ENCODE assay signal across 11 cellular contexts in the genomic region with DNA sequence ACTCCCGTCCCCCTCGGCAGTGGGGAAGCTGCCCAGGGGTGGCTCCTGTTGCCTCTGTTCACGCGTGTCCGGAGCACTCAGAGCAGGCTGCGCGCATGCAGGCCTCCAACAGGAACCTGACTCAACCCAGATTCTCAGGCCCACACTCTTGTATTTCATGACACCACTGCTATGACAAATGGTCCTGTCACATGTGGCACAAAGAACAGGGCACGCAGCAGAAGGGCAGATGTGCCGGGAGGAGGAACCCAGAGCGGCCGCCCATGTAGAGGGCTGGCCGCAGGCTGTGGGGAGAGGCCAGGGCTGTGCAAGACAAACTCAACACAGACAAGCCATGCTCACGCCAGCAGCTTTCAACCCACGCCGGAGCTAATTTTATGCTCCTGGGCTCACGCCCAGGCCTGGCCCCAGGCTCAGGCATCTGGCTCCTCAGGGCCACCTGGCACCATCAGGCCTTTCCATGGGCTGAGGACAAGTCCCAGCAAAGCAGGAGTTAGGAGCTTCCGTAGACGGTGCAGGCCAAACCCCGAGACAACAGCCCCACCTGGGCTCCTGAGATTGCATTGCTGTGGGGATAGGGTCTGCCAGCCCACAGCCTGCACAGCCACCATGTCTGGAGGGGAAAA. TPM values are rescaled to one million over a fixed set of nuclear protein-coding genes. Genes with fewer than 3 reads are reported as not detected.
DNase-seq lines count a peak whose midpoint lies in the region; ATAC-seq and TF ChIP-seq lines count a peak whose summit lies in the region.
"Had no signal": no experiment of that assay in that cellular context is flagged by ENCODE, and none has a peak within 500 bp of the region (broad histone marks: within the 10 kb centered on the region; RNA-seq: fewer than 3 reads in every experiment).

No MANE protein-coding gene starts in this region.

- no peak for ATAC-seq in HG02973 (IDR thresholded peaks at IDR 0.05; ENCODE audit: unreplicated experiment)
- ATAC-seq: A549; activated naive CD4-positive, alpha-beta T cell treated with anti-CD3 and anti-CD28 coated beads, Interleukin-2, amount 50 U/mL, for 72 hours had no signal

- POLR2A ChIA-PET in activated CD4-positive, alpha-beta memory T cell treated with anti-CD3 and anti-CD28 coated beads, Interleukin-2, amount 10 ng/mL, durations not matched to agents 7 days and 5 days (lab: Charles Lee), result no interaction called here

- peak overlapping the region in 1 of 4 experiments; percentile 0 for H3K4me3 ChIP-seq in fibroblast of lung (replicated peaks in 1 of 4; ENCODE audit: control extremely low read depth in 1 of 4, insufficient read depth in 1 of 4, low read depth in 3 of 4, low read length in 4 of 4)
- no peak overlapping the region for H3K4me3 ChIP-seq in neural progenitor cell
- H3K4me3 ChIP-seq: A549 had no signal

- H2AFZ ChIP-seq in fibroblast of lung (ENCODE audit: low read length), result no peak overlapping the region
- H2AFZ ChIP-seq in neural progenitor cell (replicated peaks), result no peak overlapping the region

- in situ Hi-C loops in GM13977 (cut with MboI; ENCODE audit: low pct_unique_long_range_greater_than_20kb, low sequenced_read_pairs, unreplicated experiment), result no loop called here

- no peaks in the 10 kb centered on the region for H3F3A ChIP-seq in neural progenitor cell (ENCODE audit: low read depth)

- H3K27me3 Mint-ChIP-seq in activated naive CD4-positive, alpha-beta T cell treated with anti-CD3 and anti-CD28 coated beads, Interleukin-2, amount 50 U/mL, for 24 hours, result no peaks in the 10 kb centered on the region
- peaks cover 2% of the 10 kb centered on the region for H3K27me3 Mint-ChIP-seq in neural progenitor cell (ENCODE audit: insufficient read depth, low read depth)
- H3K27me3 Mint-ChIP-seq in activated CD4-positive, alpha-beta memory T cell treated with anti-CD3 and anti-CD28 coated beads, Interleukin-2, amount 10 ng/mL, durations not matched to agents 7 days and 5 days, result no peaks in the 10 kb centered on the region

- H3K27ac ChIP-seq in fibroblast of lung (ENCODE audit: insufficient read depth, low read length) (no peak overlapping the region), neural progenitor cell (no peak overlapping the region)
- H3K27ac ChIP-seq: A549 had no signal

- H3K4me3 Mint-ChIP-seq in activated naive CD4-positive, alpha-beta T cell treated with anti-CD3 and anti-CD28 coated beads, Interleukin-2, amount 50 U/mL, for 24 hours, result no peak overlapping the region
- no peak overlapping the region for H3K4me3 Mint-ChIP-seq in neural progenitor cell
- H3K4me3 Mint-ChIP-seq in activated CD4-positive, alpha-beta memory T cell treated with anti-CD3 and anti-CD28 coated beads, Interleukin-2, amount 10 ng/mL, durations not matched to agents 7 days and 5 days, result no peak overlapping the region

- H3K4me2 ChIP-seq in fibroblast of lung (ENCODE audit: extremely low read depth, insufficient read depth, low read length) (peak overlapping the region; percentile 17), neural progenitor cell (no peak overlapping the region)
- H3K4me2 ChIP-seq: A549 had no signal

- H3K4me1 Mint-ChIP-seq in activated naive CD4-positive, alpha-beta T cell treated with anti-CD3 and anti-CD28 coated beads, Interleukin-2, amount 50 U/mL, for 24 hours, result peaks cover 52% of the 10 kb centered on the region
- peaks cover 2% of the 10 kb centered on the region for H3K4me1 Mint-ChIP-seq in neural progenitor cell
- peaks cover 7% of the 10 kb centered on the region for H3K4me1 Mint-ChIP-seq in activated CD4-positive, alpha-beta memory T cell treated with anti-CD3 and anti-CD28 coated beads, Interleukin-2, amount 10 ng/mL, durations not matched to agents 7 days and 5 days

- H3K9me3 ChIP-seq in fibroblast of lung (ENCODE audit: control insufficient read depth, insufficient read depth, low read depth, low read length) (no peaks in the 10 kb centered on the region), neural progenitor cell (ENCODE audit: low read depth) (no peaks in the 10 kb centered on the region)
- H3K9me3 ChIP-seq: A549 had no signal

- no peak for DNase-seq in activated naive CD4-positive, alpha-beta T cell (lab: John Stamatoyannopoulos, UW)
- DNase-seq in fibroblast of lung (ENCODE audit: low read depth in 2 of 2), result peak in 1 of 2 donors; percentile 77
- DNase-seq in neural progenitor cell (ENCODE audit: low spot score), result no peak
- no peak for DNase-seq in DMS79 treated with DMSO at 0.1 percent for 48 hours (lab: John Stamatoyannopoulos, UW)
- DNase-seq in GM13977 (ENCODE audit: low spot score), result no peak
- DNase-seq in activated CD4-positive, alpha-beta memory T cell treated with anti-CD3 and anti-CD28 coated beads, Interleukin-2, amount 10 ng/mL, durations not matched to agents 7 days and 5 days, result no peak

- peaks cover 46% of the 10 kb centered on the region for H3K79me2 ChIP-seq in fibroblast of lung (ENCODE audit: control insufficient read depth, insufficient read depth, low read length)
- H3K79me2 ChIP-seq in neural progenitor cell (ENCODE audit: low read depth), result peaks cover 43% of the 10 kb centered on the region

- H3K27ac Mint-ChIP-seq in activated naive CD4-positive, alpha-beta T cell treated with anti-CD3 and anti-CD28 coated beads, Interleukin-2, amount 50 U/mL, for 24 hours, result peak overlapping the region; percentile 65
- H3K27ac Mint-ChIP-seq in neural progenitor cell, result no peak overlapping the region
- H3K27ac Mint-ChIP-seq in activated CD4-positive, alpha-beta memory T cell treated with anti-CD3 and anti-CD28 coated beads, Interleukin-2, amount 10 ng/mL, durations not matched to agents 7 days and 5 days, result no peak overlapping the region

- H3K4me1 ChIP-seq in fibroblast of lung (ENCODE audit: control insufficient read depth, extremely low read depth, insufficient read depth, low read length) (peaks cover 3% of the 10 kb centered on the region), neural progenitor cell (no peaks in the 10 kb centered on the region)
- H3K4me1 ChIP-seq: A549 had no signal

- H3K36me3 Mint-ChIP-seq in activated naive CD4-positive, alpha-beta T cell treated with anti-CD3 and anti-CD28 coated beads, Interleukin-2, amount 50 U/mL, for 24 hours, result no peaks in the 10 kb centered on the region
- H3K36me3 Mint-ChIP-seq in neural progenitor cell, result no peaks in the 10 kb centered on the region
- H3K36me3 Mint-ChIP-seq in activated CD4-positive, alpha-beta memory T cell treated with anti-CD3 and anti-CD28 coated beads, Interleukin-2, amount 10 ng/mL, durations not matched to agents 7 days and 5 days (ENCODE audit: low read depth), result peaks cover 14% of the 10 kb centered on the region
- H3K36me3 Mint-ChIP-seq: activated naive CD4-positive, alpha-beta T cell treated with anti-CD3 and anti-CD28 coated beads, Interleukin-2, amount 50 U/mL, for 72 hours had no signal

- TF ChIP-seq CTCF in fibroblast of lung (conservative IDR thresholded peaks at IDR 0.05 in 1 of 2, IDR thresholded peaks at IDR 0.05 in 1 of 2; ENCODE audit: low read depth in 1 of 2, low read length in 2 of 2), result no peak
- TF ChIP-seq CTCF in neural progenitor cell (IDR thresholded peaks at IDR 0.05), result no peak
- TF ChIP-seq CTCF in GM13977 (IDR thresholded peaks at IDR 0.05; ENCODE audit: extremely low read depth, insufficient read depth, missing control alignments), result no peak

- peaks cover 1% of the 10 kb centered on the region for H3K36me3 ChIP-seq in fibroblast of lung (ENCODE audit: control insufficient read depth, insufficient read depth, low read length)
- H3K36me3 ChIP-seq in neural progenitor cell, result no peaks in the 10 kb centered on the region

- no peaks in the 10 kb centered on the region for H3K9me3 Mint-ChIP-seq in activated naive CD4-positive, alpha-beta T cell treated with anti-CD3 and anti-CD28 coated beads, Interleukin-2, amount 50 U/mL, for 24 hours
- no peaks in the 10 kb centered on the region for H3K9me3 Mint-ChIP-seq in neural progenitor cell
- no peaks in the 10 kb centered on the region for H3K9me3 Mint-ChIP-seq in activated CD4-positive, alpha-beta memory T cell treated with anti-CD3 and anti-CD28 coated beads, Interleukin-2, amount 10 ng/mL, durations not matched to agents 7 days and 5 days
- H3K9me3 Mint-ChIP-seq: activated naive CD4-positive, alpha-beta T cell treated with anti-CD3 and anti-CD28 coated beads, Interleukin-2, amount 50 U/mL, for 72 hours had no signal

- CTCF ChIA-PET in activated CD4-positive, alpha-beta memory T cell treated with anti-CD3 and anti-CD28 coated beads, Interleukin-2, amount 10 ng/mL, durations not matched to agents 7 days and 5 days (lab: Charles Lee), result interaction anchor here (1.4 kb wide), 1 partner anchor 43 kb away, joined by 5 read pairs; no protein-coding TSS in a partner anchor

- H3K27me3 ChIP-seq in fibroblast of lung (ENCODE audit: control insufficient read depth, insufficient read depth, low read length), result no peaks in the 10 kb centered on the region
- H3K27me3 ChIP-seq in neural progenitor cell, result no peaks in the 10 kb centered on the region

- H4K20me1 ChIP-seq in fibroblast of lung (ENCODE audit: control insufficient read depth, extremely low read depth, insufficient read depth, low read length), result peaks cover 2% of the 10 kb centered on the region
- peaks cover 49% of the 10 kb centered on the region for H4K20me1 ChIP-seq in neural progenitor cell (ENCODE audit: low read depth)

- H3K9ac ChIP-seq in fibroblast of lung (ENCODE audit: insufficient read depth, low read length), result no peak overlapping the region
- H3K9ac ChIP-seq in neural progenitor cell, result peak overlapping the region; percentile 13

RNA-seq across cellular contexts. Expression of a gene that starts 40.0 kb away (rescaled TPM):
- total RNA-seq in fibroblast of lung (0.51 and 0.66 TPM in 2 replicates), neural progenitor cell (ENCODE audit: low replicate concordance) (0.09 and 0.28 TPM in 2 replicates)
- polyA plus RNA-seq in fibroblast of lung, result 0.62 and 1.6 TPM in 2 replicates
- 1.3 TPM in 2 replicates for polyA plus RNA-seq in fibroblast of lung (2012)
- 8.7 TPM in 1 of 2 replicates, not detected in the other for polyA minus RNA-seq in fibroblast of lung (ENCODE audit: low replicate concordance)
- 1 to 10 TPM; 2.6 to 2.7 TPM for total RNA-seq in activated CD4-positive, alpha-beta memory T cell treated with anti-CD3 and anti-CD28 coated beads, Interleukin-2, amount 10 ng/mL, durations not matched to agents 7 days and 5 days

RNA-seq across cellular contexts. Expression of a gene that starts 45.5 kb away (rescaled TPM):
- total RNA-seq in fibroblast of lung, result 29.3 and 30.1 TPM in 2 replicates
- polyA plus RNA-seq in fibroblast of lung, result 13.1 and 17.1 TPM in 2 replicates
- 16.4 and 22.7 TPM in 2 replicates for polyA plus RNA-seq in fibroblast of lung (2012)
- polyA minus RNA-seq in fibroblast of lung (ENCODE audit: low replicate concordance), result 4.3 and 20.2 TPM in 2 replicates
- total RNA-seq in neural progenitor cell (ENCODE audit: low replicate concordance), result 8.0 and 17.6 TPM in 2 replicates
- 10 to 100 TPM; 49.5 to 52.9 TPM for total RNA-seq in activated CD4-positive, alpha-beta memory T cell treated with anti-CD3 and anti-CD28 coated beads, Interleukin-2, amount 10 ng/mL, durations not matched to agents 7 days and 5 days

RNA-seq across cellular contexts. Expression of a gene that starts 53.0 kb away (rescaled TPM):
- total RNA-seq in fibroblast of lung (not detected in 2 replicates), neural progenitor cell (ENCODE audit: low replicate concordance) (not detected in 2 replicates)
- not detected in 2 replicates for polyA plus RNA-seq in fibroblast of lung
- not detected in 2 replicates for polyA plus RNA-seq in fibroblast of lung (2012)
- polyA minus RNA-seq in fibroblast of lung (ENCODE audit: low replicate concordance), result not detected in 2 replicates
- total RNA-seq in activated CD4-positive, alpha-beta memory T cell treated with anti-CD3 and anti-CD28 coated beads, Interleukin-2, amount 10 ng/mL, durations not matched to agents 7 days and 5 days, result not detected
- total RNA-seq: activated naive CD4-positive, alpha-beta T cell treated with anti-CD3 and anti-CD28 coated beads, Interleukin-2, amount 50 U/mL, for 72 hours; glomerular endothelial cell had no signal
- polyA plus RNA-seq: A549 had no signal
